In genomic region chr12:98373019-98373554, GRCh38 we compare ENCODE assay signal across 8 cellular contexts.
A peak's percentile ranks its signal among the peaks of the same experiment; 100 is the strongest.
DNase-seq lines count a peak whose midpoint lies in the region; ATAC-seq and TF ChIP-seq lines count a peak whose summit lies in the region.

No MANE protein-coding gene starts in this region.

- no peaks in the 10 kb centered on the region for H3K36me3 Mint-ChIP-seq in chondrocyte (ENCODE audit: low read depth)
- no peaks in the 10 kb centered on the region for H3K36me3 Mint-ChIP-seq in nephron progenitor cell (ENCODE audit: low read depth)

- DNase-seq in NCI-H82 treated with DMSO at 0.1 percent for 48 hours (lab: John Stamatoyannopoulos, UW; ENCODE audit: unreplicated experiment), result peak; percentile 80
- DNase-seq in chondrocyte (ENCODE audit: low spot score), result no peak
- DNase-seq in nephron progenitor cell, result peak; percentile 12
- DNase-seq in occipital lobe (lab: John Stamatoyannopoulos, UW), result no peak

- H3K27ac Mint-ChIP-seq in chondrocyte (ENCODE audit: unreplicated experiment), result no peak overlapping the region
- peak overlapping the region; percentile 98 for H3K27ac Mint-ChIP-seq in nephron progenitor cell

- TF ChIP-seq EP300 in Ishikawa (IDR thresholded peaks at IDR 0.05; ENCODE audit: borderline replicate concordance), result no peak

- H3K27me3 Mint-ChIP-seq in chondrocyte (ENCODE audit: low read depth) (peaks cover 28% of the 10 kb centered on the region), nephron progenitor cell (ENCODE audit: low read depth, poor library complexity) (peaks cover 3% of the 10 kb centered on the region)

- ATAC-seq in GM21576 (IDR thresholded peaks at IDR 0.05; ENCODE audit: unreplicated experiment), result no peak
- ATAC-seq in GM21723 (IDR thresholded peaks at IDR 0.05; ENCODE audit: unreplicated experiment), result no peak

- TF ChIP-seq CTCF in GM12872 (IDR thresholded peaks at IDR 0.05; ENCODE audit: insufficient read depth, low read depth, low read length), result peak; percentile 64
- peak; percentile 83 for TF ChIP-seq CTCF in chondrocyte (IDR thresholded peaks at IDR 0.05)
- TF ChIP-seq CTCF in nephron progenitor cell (IDR thresholded peaks at IDR 0.05), result peak; percentile 65

- H3K4me1 Mint-ChIP-seq in chondrocyte (ENCODE audit: low read depth), result no peaks in the 10 kb centered on the region
- H3K4me1 Mint-ChIP-seq in nephron progenitor cell, result peaks cover 58% of the 10 kb centered on the region

- H3K9me3 Mint-ChIP-seq in chondrocyte (ENCODE audit: low read depth) (no peaks in the 10 kb centered on the region), nephron progenitor cell (no peaks in the 10 kb centered on the region)

- H3K4me3 Mint-ChIP-seq in chondrocyte (ENCODE audit: unreplicated experiment) (no peak overlapping the region), nephron progenitor cell (no peak overlapping the region)

- TF ChIP-seq RAD21 in Ishikawa (IDR thresholded peaks at IDR 0.05; ENCODE audit: low read depth), result peak; percentile 90

TF ChIP-seq in Ishikawa, 13 proteins besides CTCF, POLR2A, EP300 and RAD21:
- TF ChIP-seq YY1 (IDR thresholded peaks at IDR 0.05; ENCODE audit: low read depth) (no peak), TCF12 (IDR thresholded peaks at IDR 0.05; ENCODE audit: low read depth) (no peak), CEBPB (IDR thresholded peaks at IDR 0.05) (no peak)

Comparison
In these comparisons a context has a peak if more than half of its experiments do, and no peak if none do; other contexts are left out.
1. DNase-seq: peak in NCI-H82 treated with DMSO at 0.1 percent for 48 hours (single experiment) and nephron progenitor cell (single experiment); none in chondrocyte (single experiment) and occipital lobe (single experiment).
2. Peak in every context shown above with its lines, with median percentiles within 50 percentile points of each other: CTCF ChIP-seq.